Comparison of ENCODE assay signal across 10 cellular contexts in the genomic region with DNA sequence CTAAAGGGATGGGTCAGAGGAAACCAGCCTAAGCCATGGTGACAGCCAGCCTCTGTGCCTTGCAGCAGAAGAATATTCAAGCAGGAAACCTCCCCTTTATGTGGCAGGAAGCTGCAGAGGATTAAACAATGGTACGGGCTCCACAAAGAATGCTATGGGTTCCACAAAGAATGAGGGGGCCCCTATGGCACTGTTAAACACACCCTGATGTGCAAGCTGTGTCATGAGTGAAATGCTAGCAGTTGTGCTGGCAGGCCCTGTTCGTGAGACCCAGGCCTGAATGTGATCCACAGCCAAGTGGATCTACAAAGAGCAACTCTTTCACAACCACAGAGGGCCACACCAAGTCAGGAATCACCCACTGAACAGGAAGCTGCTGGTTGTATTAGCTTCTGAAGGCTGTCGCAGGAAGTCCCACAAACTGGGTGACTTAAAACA.
A peak's percentile ranks its signal among the peaks of the same experiment; 100 is the strongest.
DNase-seq lines count a peak whose midpoint lies in the region; ATAC-seq, FAIRE-seq and TF ChIP-seq lines count a peak whose summit lies in the region.
"Had no signal": no experiment of that assay in that cellular context is flagged by ENCODE, and none has a peak within 500 bp of the region (broad histone marks: within the 10 kb centered on the region; RNA-seq: fewer than 3 reads in every experiment).

No MANE protein-coding gene starts in this region.

- no peak for FAIRE-seq in H54 (lab: Jason Lieb, UNC)
- FAIRE-seq: G401.6 had no signal

- H3K27me3 ChIP-seq in CD4-positive, alpha-beta T cell (ENCODE audit: control insufficient read depth, insufficient read depth, low read length): no peaks in the 10 kb centered on the region
- H3K27me3 ChIP-seq in RWPE2 (ENCODE audit: insufficient read depth, poor library complexity, severe bottlenecking) (no peaks in the 10 kb centered on the region), neural progenitor cell (no peaks in the 10 kb centered on the region)
- H3K27me3 ChIP-seq: uterus had no signal

- POLR2A ChIA-PET in CD4-positive, alpha-beta T cell (lab: Charles Lee): interaction anchor here (0.6 to 1.6 kb wide), 8 partner anchors 24 to 822 kb away, joined by 3 to 23 read pairs (median 4); a partner anchor contains a TSS

- peak overlapping the region; percentile 41 for H3K27ac ChIP-seq in CD4-positive, alpha-beta T cell (ENCODE audit: low read depth, low read length)
- H3K27ac ChIP-seq in RWPE2 (ENCODE audit: poor library complexity, severe bottlenecking): peak overlapping the region; percentile 10
- H3K27ac ChIP-seq in neural progenitor cell: no peak overlapping the region
- H3K27ac ChIP-seq: uterus had no signal

- no peak overlapping the region for H3K9ac ChIP-seq in neural progenitor cell

- peaks cover 3% of the 10 kb centered on the region for H3F3A ChIP-seq in neural progenitor cell (ENCODE audit: low read depth)

- peak; percentile 86 for ATAC-seq in CD4-positive, alpha-beta T cell (ENCODE audit: poor library complexity)
- ATAC-seq in RWPE2 (ENCODE audit: low read depth) (peak; percentile 12; the same call in 1 of the 3 replicates), HG02885 (IDR thresholded peaks at IDR 0.05; ENCODE audit: poor library complexity, unreplicated experiment) (no peak), GM19467 (IDR thresholded peaks at IDR 0.05; ENCODE audit: unreplicated experiment) (no peak), HG03460 (IDR thresholded peaks at IDR 0.05; ENCODE audit: unreplicated experiment) (no peak)

- H3K27ac Mint-ChIP-seq in CD4-positive, alpha-beta T cell: peak overlapping the region; percentile 80
- H3K27ac Mint-ChIP-seq in neural progenitor cell: peak overlapping the region; percentile 46

- H3K9me3 ChIP-seq in CD4-positive, alpha-beta T cell (ENCODE audit: control insufficient read depth, low read length): no peaks in the 10 kb centered on the region
- no peaks in the 10 kb centered on the region for H3K9me3 ChIP-seq in RWPE2 (ENCODE audit: severe bottlenecking)
- no peaks in the 10 kb centered on the region for H3K9me3 ChIP-seq in neural progenitor cell (ENCODE audit: low read depth)
- H3K9me3 ChIP-seq: uterus had no signal

- no peak overlapping the region for H3K4me3 ChIP-seq in RWPE2 (ENCODE audit: severe bottlenecking)
- no peak overlapping the region for H3K4me3 ChIP-seq in choroid plexus epithelial cell (ENCODE audit: low read depth, low read length)
- no peak overlapping the region for H3K4me3 ChIP-seq in neural progenitor cell
- H3K4me3 ChIP-seq: uterus had no signal

- peaks cover 77% of the 10 kb centered on the region for H3K4me1 Mint-ChIP-seq in CD4-positive, alpha-beta T cell (ENCODE audit: low read depth)
- H3K4me1 Mint-ChIP-seq in neural progenitor cell: peaks cover 28% of the 10 kb centered on the region

- DNase-seq in CD4-positive, alpha-beta T cell: peak in 9 of 10 experiments; percentile 7 to 37 (median 14)
- DNase-seq in RWPE2 (ENCODE audit: low spot score) (no peak), choroid plexus epithelial cell (ENCODE audit: low read depth) (peak; percentile 41), neural progenitor cell (ENCODE audit: low spot score) (no peak), H54 (ENCODE audit: insufficient read length, low spot score) (no peak)
- DNase-seq: uterus had no signal

- H3K4me3 Mint-ChIP-seq in CD4-positive, alpha-beta T cell: peak overlapping the region; percentile 57
- no peak overlapping the region for H3K4me3 Mint-ChIP-seq in neural progenitor cell

- H3K36me3 Mint-ChIP-seq in CD4-positive, alpha-beta T cell (ENCODE audit: low read depth): no peaks in the 10 kb centered on the region
- peaks cover 3% of the 10 kb centered on the region for H3K36me3 Mint-ChIP-seq in neural progenitor cell

- H3K27me3 Mint-ChIP-seq in CD4-positive, alpha-beta T cell: no peaks in the 10 kb centered on the region
- H3K27me3 Mint-ChIP-seq in neural progenitor cell (ENCODE audit: insufficient read depth, low read depth): peaks cover 3% of the 10 kb centered on the region

- TF ChIP-seq CTCF in CD4-positive, alpha-beta T cell (IDR thresholded peaks at IDR 0.05): no peak
- TF ChIP-seq CTCF in RWPE2 (IDR thresholded peaks at IDR 0.05; ENCODE audit: poor library complexity, severe bottlenecking): no peak
- no peak for TF ChIP-seq CTCF in choroid plexus epithelial cell (conservative IDR thresholded peaks at IDR 0.05; ENCODE audit: low read depth, low read length)
- TF ChIP-seq CTCF in neural progenitor cell (IDR thresholded peaks at IDR 0.05): no peak

- peak overlapping the region; percentile 50 for H2AFZ ChIP-seq in neural progenitor cell (replicated peaks)

- no peak overlapping the region for H3K4me2 ChIP-seq in neural progenitor cell

- H3K9me3 Mint-ChIP-seq in CD4-positive, alpha-beta T cell: no peaks in the 10 kb centered on the region
- peaks cover 9% of the 10 kb centered on the region for H3K9me3 Mint-ChIP-seq in neural progenitor cell

- TF ChIP-seq POLR2A in H54 (IDR thresholded peaks at IDR 0.05; ENCODE audit: low read depth, low read length): no peak

- no peaks in the 10 kb centered on the region for H4K20me1 ChIP-seq in neural progenitor cell (ENCODE audit: low read depth)

- intact Hi-C loops in CD4-positive, alpha-beta T cell (cut with DNase I, micrococcal nuclease): loop anchor here in 1 of 2 experiments (2.0 kb wide), 1 partner anchor 36 kb away; no protein-coding TSS in a partner anchor

- peaks cover 87% of the 10 kb centered on the region for H3K36me3 ChIP-seq in RWPE2 (ENCODE audit: low read depth)
- no peaks in the 10 kb centered on the region for H3K36me3 ChIP-seq in neural progenitor cell
- H3K36me3 ChIP-seq: uterus had no signal

- H3K4me1 ChIP-seq in RWPE2 (ENCODE audit: insufficient read depth, poor library complexity, severe bottlenecking): no peaks in the 10 kb centered on the region
- H3K4me1 ChIP-seq in neural progenitor cell: no peaks in the 10 kb centered on the region
- H3K4me1 ChIP-seq: uterus had no signal

- CTCF ChIA-PET in CD4-positive, alpha-beta T cell (lab: Charles Lee): no interaction called here

- H3K79me2 ChIP-seq in neural progenitor cell (ENCODE audit: low read depth): no peaks in the 10 kb centered on the region

Comparison
In these comparisons a context has a peak if more than half of its experiments do, and no peak if none do; other contexts are left out.
1. ATAC-seq: peak in CD4-positive, alpha-beta T cell (single experiment) and RWPE2 (single experiment); none in HG02885 (single experiment), GM19467 (single experiment) and HG03460 (single experiment).
2. DNase-seq: peak in CD4-positive, alpha-beta T cell (9 of 10) and choroid plexus epithelial cell (single experiment); none in RWPE2 (single experiment), neural progenitor cell (single experiment) and H54 (single experiment).